Comparison of ENCODE assay signal across 25 cellular contexts in genomic region chr10:91564508-91564907, GRCh38.
"Had no signal": no experiment of that assay in that cellular context is flagged by ENCODE, and none has a peak within 500 bp of the region (broad histone marks: within the 10 kb centered on the region; RNA-seq: fewer than 3 reads in every experiment).

No MANE protein-coding gene starts in this region.

- H3K9ac ChIP-seq: SK-N-SH had no signal

- H3K36me3 ChIP-seq: Peyer's patch had no signal

- H3K9me3 ChIP-seq: SK-N-SH had no signal

- H3K27ac ChIP-seq: Peyer's patch, VCaP had no signal

- H3K27ac Mint-ChIP-seq: activated CD4-positive, alpha-beta memory T cell treated with anti-CD3 and anti-CD28 coated beads, Interleukin-2, amount 10 ng/mL, durations not matched to agents 7 days and 5 days; activated CD4-positive, alpha-beta T cell treated with anti-CD3 and anti-CD28 coated beads, Interleukin-2, amount 10 ng/mL, durations not matched to agents 7 days and 5 days; activated naive CD4-positive, alpha-beta T cell treated with anti-CD3 and anti-CD28 coated beads for 36 hours; activated naive CD8-positive, alpha-beta T cell; activated T-helper 17 cell treated with anti-CD3 and anti-CD28 coated beads, Interleukin-2, amount 50 U/mL, for 72 hours had no signal

- H3K4me3 Mint-ChIP-seq: activated CD4-positive, alpha-beta memory T cell treated with anti-CD3 and anti-CD28 coated beads, Interleukin-2, amount 10 ng/mL, durations not matched to agents 7 days and 5 days; activated CD4-positive, alpha-beta T cell treated with anti-CD3 and anti-CD28 coated beads, Interleukin-2, amount 10 ng/mL, durations not matched to agents 7 days and 5 days; activated naive CD4-positive, alpha-beta T cell treated with anti-CD3 and anti-CD28 coated beads for 36 hours; activated naive CD8-positive, alpha-beta T cell; activated T-helper 17 cell treated with anti-CD3 and anti-CD28 coated beads, Interleukin-2, amount 50 U/mL, for 72 hours; brain had no signal

- H3K4me2 ChIP-seq: SK-N-SH had no signal

- H3K4me1 ChIP-seq: Peyer's patch had no signal

- DNase-seq: activated CD4-positive, alpha-beta memory T cell treated with anti-CD3 and anti-CD28 coated beads, Interleukin-2, amount 10 ng/mL, durations not matched to agents 7 days and 5 days; activated CD4-positive, alpha-beta T cell treated with anti-CD3 and anti-CD28 coated beads, Interleukin-2, amount 10 ng/mL, durations not matched to agents 7 days and 5 days; activated CD4-positive, CD25-positive, alpha-beta regulatory T cell; activated gamma-delta T cell; activated naive CD4-positive, alpha-beta T cell treated with anti-CD3 and anti-CD28 coated beads for 36 hours; activated T-cell treated with anti-CD3 and anti-CD28 coated beads for 4 hours; activated T-cell treated with anti-CD3 and anti-CD28 coated beads, Interleukin-2, amount 50 U/mL, for 48 hours; amygdala; cerebellar nuclear complex; Karpas-422; MM.1S; NCI-H1105; NCI-H1436; NCI-H187 treated with DMSO at 0.1 percent for 48 hours; NCI-H2081 treated with DMSO at 0.1 percent for 48 hours; NCI-H446; NCI-H524 treated with DMSO at 0.1 percent for 48 hours; NCI-H748 treated with DMSO at 0.1 percent for 48 hours; Peyer's patch; SK-N-SH; T-helper 1 cell had no signal

- H3K36me3 Mint-ChIP-seq: activated naive CD8-positive, alpha-beta T cell; brain had no signal

- H3K4me1 Mint-ChIP-seq: activated CD4-positive, alpha-beta T cell treated with anti-CD3 and anti-CD28 coated beads, Interleukin-2, amount 10 ng/mL, durations not matched to agents 7 days and 5 days had no signal

- H3K9me3 Mint-ChIP-seq: activated naive CD4-positive, alpha-beta T cell treated with anti-CD3 and anti-CD28 coated beads for 36 hours had no signal

- H3K4me3 ChIP-seq: Peyer's patch had no signal

- H3K27me3 ChIP-seq: Peyer's patch had no signal

- ATAC-seq: activated T-helper 17 cell treated with anti-CD3 and anti-CD28 coated beads, Interleukin-2, amount 50 U/mL, for 72 hours had no signal
